ENCODE assay signal across 8 cellular contexts in the genomic region with DNA sequence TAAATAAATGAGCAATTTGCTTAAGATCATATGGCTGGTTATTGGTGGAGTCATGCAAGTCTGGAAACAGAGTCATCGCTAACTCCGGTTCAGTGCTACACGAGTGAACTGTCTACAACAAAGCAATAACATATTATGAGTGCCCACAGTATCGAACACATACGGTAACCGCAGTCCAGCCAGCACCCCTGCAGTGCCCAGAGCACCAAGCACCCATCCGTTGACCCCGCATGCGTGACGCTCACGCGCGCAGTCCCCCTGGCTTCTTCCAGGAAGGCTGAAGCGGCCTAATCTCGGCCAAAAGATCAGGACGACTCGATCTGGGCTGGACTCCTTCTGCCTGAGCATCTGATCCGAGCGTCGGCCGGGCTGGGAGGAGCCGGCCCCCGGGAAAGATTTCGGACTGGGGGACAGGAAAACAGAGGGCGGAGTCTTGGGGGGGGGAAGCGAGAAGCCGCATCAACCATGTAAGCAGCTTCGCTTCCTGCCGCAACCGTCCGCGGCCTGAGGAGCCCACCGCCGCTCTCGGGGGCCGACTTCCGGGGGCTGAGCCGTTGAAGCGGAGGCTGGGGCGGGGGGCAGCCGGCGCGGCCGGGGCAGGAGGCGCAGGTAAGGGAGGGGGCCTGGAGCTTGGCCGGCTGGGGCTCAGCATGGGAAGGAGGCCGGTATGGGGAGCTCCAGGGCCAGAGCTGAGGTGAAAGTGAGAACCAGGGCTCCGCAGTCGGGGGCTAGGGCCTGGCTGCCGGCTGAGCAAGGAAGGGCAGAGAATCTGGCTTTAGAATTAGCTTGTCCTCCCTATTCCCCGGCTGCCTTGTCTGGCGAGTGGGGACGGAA. TPM values are rescaled to one million over a fixed set of nuclear protein-coding genes. Genes with fewer than 3 reads are reported as not detected.
DNase-seq lines count a peak whose midpoint lies in the region; ATAC-seq lines count a peak whose summit lies in the region.

A gene with protein sequence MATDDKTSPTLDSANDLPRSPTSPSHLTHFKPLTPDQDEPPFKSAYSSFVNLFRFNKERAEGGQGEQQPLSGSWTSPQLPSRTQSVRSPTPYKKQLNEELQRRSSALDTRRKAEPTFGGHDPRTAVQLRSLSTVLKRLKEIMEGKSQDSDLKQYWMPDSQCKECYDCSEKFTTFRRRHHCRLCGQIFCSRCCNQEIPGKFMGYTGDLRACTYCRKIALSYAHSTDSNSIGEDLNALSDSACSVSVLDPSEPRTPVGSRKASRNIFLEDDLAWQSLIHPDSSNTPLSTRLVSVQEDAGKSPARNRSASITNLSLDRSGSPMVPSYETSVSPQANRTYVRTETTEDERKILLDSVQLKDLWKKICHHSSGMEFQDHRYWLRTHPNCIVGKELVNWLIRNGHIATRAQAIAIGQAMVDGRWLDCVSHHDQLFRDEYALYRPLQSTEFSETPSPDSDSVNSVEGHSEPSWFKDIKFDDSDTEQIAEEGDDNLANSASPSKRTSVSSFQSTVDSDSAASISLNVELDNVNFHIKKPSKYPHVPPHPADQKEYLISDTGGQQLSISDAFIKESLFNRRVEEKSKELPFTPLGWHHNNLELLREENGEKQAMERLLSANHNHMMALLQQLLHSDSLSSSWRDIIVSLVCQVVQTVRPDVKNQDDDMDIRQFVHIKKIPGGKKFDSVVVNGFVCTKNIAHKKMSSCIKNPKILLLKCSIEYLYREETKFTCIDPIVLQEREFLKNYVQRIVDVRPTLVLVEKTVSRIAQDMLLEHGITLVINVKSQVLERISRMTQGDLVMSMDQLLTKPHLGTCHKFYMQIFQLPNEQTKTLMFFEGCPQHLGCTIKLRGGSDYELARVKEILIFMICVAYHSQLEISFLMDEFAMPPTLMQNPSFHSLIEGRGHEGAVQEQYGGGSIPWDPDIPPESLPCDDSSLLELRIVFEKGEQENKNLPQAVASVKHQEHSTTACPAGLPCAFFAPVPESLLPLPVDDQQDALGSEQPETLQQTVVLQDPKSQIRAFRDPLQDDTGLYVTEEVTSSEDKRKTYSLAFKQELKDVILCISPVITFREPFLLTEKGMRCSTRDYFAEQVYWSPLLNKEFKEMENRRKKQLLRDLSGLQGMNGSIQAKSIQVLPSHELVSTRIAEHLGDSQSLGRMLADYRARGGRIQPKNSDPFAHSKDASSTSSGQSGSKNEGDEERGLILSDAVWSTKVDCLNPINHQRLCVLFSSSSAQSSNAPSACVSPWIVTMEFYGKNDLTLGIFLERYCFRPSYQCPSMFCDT (N-terminal part only) (plus strand): TSS at position 449 of the 834 bp plus-strand sequence. CDS start 5,265 bp downstream, outside the sequence.

- peaks cover 0 to under 1% (median 0%) of the 10 kb centered on the region in 3 donors for H3K36me3 Mint-ChIP-seq in immature natural killer cell

- H3K27ac Mint-ChIP-seq in immature natural killer cell, result peak within 1 kb of the TSS; percentile 94 to 99 (median 96)

- peak; percentile 82 for ATAC-seq in GM19023 (IDR thresholded peaks at IDR 0.05; ENCODE audit: unreplicated experiment)
- peak; percentile 81 for ATAC-seq in HG03280 (IDR thresholded peaks at IDR 0.05; ENCODE audit: unreplicated experiment)

- no peaks in the 10 kb centered on the region for H3K9me3 Mint-ChIP-seq in immature natural killer cell

- H3K4me3 Mint-ChIP-seq in immature natural killer cell, result peak within 1 kb of the TSS; percentile 93 to 99 (median 97)

- H3K4me1 Mint-ChIP-seq in immature natural killer cell, result peaks cover 48 to 67% of the 10 kb centered on the region in 2 donors

- H3K27me3 Mint-ChIP-seq in immature natural killer cell (ENCODE audit: low read depth in 3 of 3), result peaks cover 7 to 18% (median 11%) of the 10 kb centered on the region in 3 donors

- DNase-seq in AG08396 (ENCODE audit: low spot score), result peak; percentile 96
- DNase-seq in NCI-H345 treated with DMSO at 0.1 percent for 48 hours (lab: John Stamatoyannopoulos, UW; ENCODE audit: unreplicated experiment), result peak; percentile 90
- DNase-seq in activated CD4-positive, CD25-positive, alpha-beta regulatory T cell (lab: John Stamatoyannopoulos, UW), result peak; percentile 48 to 71 (median 70)
- peak; percentile 87 for DNase-seq in central memory CD4-positive, alpha-beta T cell
- DNase-seq in immature natural killer cell, result peak; percentile 90 to 93 (median 93)
- DNase-seq in smooth muscle cell of the brain vasculature (ENCODE audit: low read depth, low spot score), result peak; percentile 99

RNA-seq across cellular contexts. Expression of the gene that starts here (rescaled TPM):
- polyA plus RNA-seq in immature natural killer cell, result 10 to 100 TPM in 2 of 3 donors, 1 to 10 TPM in 1; 5.5 to 14.5 (median 10.5) TPM

Comparison
In these comparisons a context has a peak if more than half of its experiments do, and no peak if none do; other contexts are left out.
1. Peak in every context shown above with its lines: DNase-seq and ATAC-seq.